In genomic region chr17:48933035-48933434, GRCh38 we compare ENCODE assay signal across 1 cellular context.
A peak's percentile ranks its signal among the peaks of the same experiment; 100 is the strongest.
TF ChIP-seq lines count a peak whose summit lies in the region.

No MANE protein-coding gene starts in this region.

TF ChIP-seq in K562, 482 proteins besides CTCF, POLR2A, EP300 and RAD21:
- TF ChIP-seq EGR1 (conservative IDR thresholded peaks at IDR 0.05): no peak
- no peak for TF ChIP-seq ZSCAN32 (CRISPR knock-in tag; IDR thresholded peaks at IDR 0.05)
- peak; percentile 10; the same call in 1 of the 2 replicates for TF ChIP-seq SUPT5H (IDR thresholded peaks at IDR 0.05)
- TF ChIP-seq L3MBTL2 (IDR thresholded peaks at IDR 0.05): no peak
